In the genomic region with DNA sequence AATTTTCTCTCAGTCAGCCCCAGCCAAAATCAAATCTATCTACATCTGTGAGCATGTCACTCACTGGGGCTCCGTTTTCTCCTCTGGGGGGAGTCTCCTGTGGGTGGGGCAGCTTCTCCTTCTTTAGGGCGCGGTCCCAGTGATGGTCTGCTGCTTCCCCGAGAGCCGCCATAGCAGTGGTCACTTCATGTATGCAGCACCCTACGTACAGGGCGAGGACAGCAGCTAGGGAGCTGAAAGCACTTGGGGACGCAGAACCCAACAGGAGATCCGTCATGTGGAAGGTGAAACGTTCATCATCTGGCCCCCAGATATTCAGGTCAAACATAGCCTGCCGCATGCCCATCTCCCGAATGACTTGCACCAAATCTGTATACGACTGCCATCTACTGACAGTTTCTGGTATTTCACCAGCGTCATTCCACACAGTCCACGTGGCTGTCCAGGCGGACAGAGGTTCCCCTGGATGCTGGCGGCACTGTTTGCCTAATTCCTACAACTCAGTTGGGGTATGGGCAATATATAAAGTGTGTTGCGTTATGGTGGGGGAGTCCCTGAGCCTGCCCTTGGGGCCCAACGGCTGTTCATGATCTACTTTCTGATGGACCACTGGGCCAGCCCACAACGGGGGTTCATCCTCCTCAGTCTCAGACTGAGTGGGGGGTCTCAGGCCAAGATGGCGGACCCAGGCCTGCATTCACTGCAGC, we compare ENCODE assay signal across 8 cellular contexts.
A peak's percentile ranks its signal among the peaks of the same experiment; 100 is the strongest.
DNase-seq lines count a peak whose midpoint lies in the region; ATAC-seq and TF ChIP-seq lines count a peak whose summit lies in the region.

No MANE protein-coding gene starts in this region.

- H3K4me1 ChIP-seq in HEK293 (ENCODE audit: control insufficient read depth, insufficient read depth, low read length) (no peaks in the 10 kb centered on the region), RWPE2 (ENCODE audit: insufficient read depth, poor library complexity, severe bottlenecking) (no peaks in the 10 kb centered on the region), heart left ventricle (no peaks in the 10 kb centered on the region), upper lobe of right lung (no peaks in the 10 kb centered on the region)

- H3K36me3 ChIP-seq in HEK293 (ENCODE audit: control insufficient read depth in 2 of 2, insufficient read depth in 1 of 2, low read length in 2 of 2) (no peaks in the 10 kb centered on the region), RWPE2 (ENCODE audit: low read depth) (no peaks in the 10 kb centered on the region), heart left ventricle (no peaks in the 10 kb centered on the region), upper lobe of right lung (no peaks in the 10 kb centered on the region), H7 (replicated peaks; ENCODE audit: control insufficient read depth, insufficient read depth, low read length) (no peaks in the 10 kb centered on the region; the same call in 1 of the 2 replicates)

- POLR2A ChIA-PET in HEK293 (lab: Yijun Ruan, JAX): no interaction called here

- H3K4me3 ChIP-seq in HEK293 (ENCODE audit: low read depth, low read length) (no peak overlapping the region), RWPE2 (ENCODE audit: severe bottlenecking) (no peak overlapping the region), heart left ventricle (no peak overlapping the region), upper lobe of right lung (no peak overlapping the region), H7 (ENCODE audit: insufficient read depth, low read depth, low read length) (no peak overlapping the region)

- intact Hi-C loops in heart left ventricle (cut with DNase I) (loop anchor here in 3 of 10 donors (10.0 kb wide), 2 partner anchors 421 to 601 kb away; no protein-coding TSS in a partner anchor), upper lobe of right lung (cut with DNase I) (no loop called here)

- 77 to 88% (median 81%) methylated on average over 18 to 21 of the region's 21 CpGs for WGBS in heart left ventricle, 4 donors

- H3K27me3 ChIP-seq in RWPE2 (ENCODE audit: insufficient read depth, poor library complexity, severe bottlenecking): no peaks in the 10 kb centered on the region
- no peaks in the 10 kb centered on the region for H3K27me3 ChIP-seq in heart left ventricle
- H3K27me3 ChIP-seq in upper lobe of right lung: no peaks in the 10 kb centered on the region
- H3K27me3 ChIP-seq in H7 (ENCODE audit: control insufficient read depth, insufficient read depth, low read length): no peaks in the 10 kb centered on the region

- no peak for TF ChIP-seq CTCF in HEK293 (tag by site-specific recombination; IDR thresholded peaks at IDR 0.05)
- peak; percentile 38 for TF ChIP-seq CTCF in RWPE2 (IDR thresholded peaks at IDR 0.05; ENCODE audit: poor library complexity, severe bottlenecking)
- TF ChIP-seq CTCF in heart left ventricle (IDR thresholded peaks at IDR 0.05): peak; percentile 27 to 63 (median 50)
- TF ChIP-seq CTCF in upper lobe of right lung (IDR thresholded peaks at IDR 0.05): peak; percentile 61

- H3K27ac ChIP-seq in HEK293 (ENCODE audit: extremely low read depth, low read depth, low read length) (no peak overlapping the region), RWPE2 (ENCODE audit: poor library complexity, severe bottlenecking) (no peak overlapping the region), heart left ventricle (no peak overlapping the region), upper lobe of right lung (no peak overlapping the region)

- TF ChIP-seq POLR2A in heart left ventricle (IDR thresholded peaks at IDR 0.05): no peak

- H3K9me3 ChIP-seq in HEK293 (ENCODE audit: control insufficient read depth, insufficient read depth, low read depth, low read length): no peaks in the 10 kb centered on the region
- H3K9me3 ChIP-seq in RWPE2 (ENCODE audit: severe bottlenecking): no peaks in the 10 kb centered on the region
- no peaks in the 10 kb centered on the region for H3K9me3 ChIP-seq in heart left ventricle
- H3K9me3 ChIP-seq in upper lobe of right lung: no peaks in the 10 kb centered on the region

- DNase-seq in DMS53 (lab: John Stamatoyannopoulos, UW) (peak; percentile 91), RWPE2 (ENCODE audit: low spot score) (no peak), heart left ventricle (no peak), upper lobe of right lung (no peak), H7 (no peak)

- ATAC-seq in RWPE2 (ENCODE audit: low read depth) (no peak), heart left ventricle (peak in 3 of 4 donors; percentile 45 to 70 (median 46)), upper lobe of right lung (peak; percentile 82), HG03039 (IDR thresholded peaks at IDR 0.05; ENCODE audit: unreplicated experiment) (no peak)
- ATAC-seq in activated CD4-positive, CD25-positive, alpha-beta regulatory T cell treated with anti-CD3 and anti-CD28 coated beads, Interleukin-2, amount 50 U/mL, for 24 hours: no peak

- CTCF ChIA-PET in HEK293 (lab: Yijun Ruan, JAX): no interaction called here

TF ChIP-seq in HEK293, 187 proteins besides CTCF, POLR2A, EP300 and RAD21:
- TF ChIP-seq ZNF654 (tag by site-specific recombination; IDR thresholded peaks at IDR 0.05; ENCODE audit: low read depth) (peak; percentile 43), ZNF558 (tag by site-specific recombination; IDR thresholded peaks at IDR 0.05) (no peak)

Comparison
In these comparisons a context has a peak if more than half of its experiments do, and no peak if none do; other contexts are left out.
1. ATAC-seq: peak in heart left ventricle (3 of 4) and upper lobe of right lung (single experiment); none in RWPE2 (single experiment), activated CD4-positive, CD25-positive, alpha-beta regulatory T cell treated with anti-CD3 and anti-CD28 coated beads, Interleukin-2, amount 50 U/mL, for 24 hours (0 of 2) and HG03039 (single experiment).